Comparison of ENCODE assay signal across 1 cellular context in genomic region chr7:140153666-140154161, GRCh38.
TF ChIP-seq lines count a peak whose summit lies in the region.

No MANE protein-coding gene starts in this region.

TF ChIP-seq in HEK293, 187 proteins besides CTCF, POLR2A, EP300 and RAD21 (continued from another document and continues in another):
- TF ChIP-seq PRDM2 (tag by site-specific recombination; IDR thresholded peaks at IDR 0.05; ENCODE audit: borderline replicate concordance) (no peak), ZNF2 (tag by site-specific recombination; IDR thresholded peaks at IDR 0.05) (no peak), ZNF549 (tag by site-specific recombination; IDR thresholded peaks at IDR 0.05) (no peak), ZNF664 (tag by site-specific recombination; IDR thresholded peaks at IDR 0.05) (no peak), ZNF555 (tag by site-specific recombination; conservative IDR thresholded peaks at IDR 0.05) (no peak), ZNF324 (tag by site-specific recombination; IDR thresholded peaks at IDR 0.05) (no peak), ZNF23 (tag by site-specific recombination; IDR thresholded peaks at IDR 0.05; ENCODE audit: borderline replicate concordance) (no peak), SP7 (tag by site-specific recombination; IDR thresholded peaks at IDR 0.05) (peak; percentile 74), MYNN (tag by site-specific recombination; IDR thresholded peaks at IDR 0.05; ENCODE audit: borderline replicate concordance) (no peak), ZNF18 (tag by site-specific recombination; IDR thresholded peaks at IDR 0.05) (peak; percentile 67; the same call in 1 of the 2 replicates), ZNF248 (tag by site-specific recombination; IDR thresholded peaks at IDR 0.05) (no peak), ZNF707 (tag by site-specific recombination; IDR thresholded peaks at IDR 0.05) (no peak), ZNF302 (tag by site-specific recombination; IDR thresholded peaks at IDR 0.05; ENCODE audit: low read depth) (no peak), ZNF140 (tag by site-specific recombination; IDR thresholded peaks at IDR 0.05) (no peak), ZNF701 (tag by site-specific recombination; IDR thresholded peaks at IDR 0.05) (no peak), ZNF843 (tag by site-specific recombination; IDR thresholded peaks at IDR 0.05) (peak; percentile 79), ZNF157 (tag by site-specific recombination; IDR thresholded peaks at IDR 0.05) (no peak), ZSCAN4 (tag by site-specific recombination; IDR thresholded peaks at IDR 0.05) (no peak), ZNF19 (tag by site-specific recombination; IDR thresholded peaks at IDR 0.05; ENCODE audit: low read depth) (no peak), ZBTB1 (tag by site-specific recombination; IDR thresholded peaks at IDR 0.05) (no peak), PRDM1 (tag by site-specific recombination; IDR thresholded peaks at IDR 0.05) (peak; percentile 66; the same call in 1 of the 2 replicates), ZNF623 (tag by site-specific recombination; IDR thresholded peaks at IDR 0.05) (no peak), ZBTB26 (tag by site-specific recombination; optimal IDR thresholded peaks at IDR 0.05) (no peak), KLF16 (tag by site-specific recombination; IDR thresholded peaks at IDR 0.05) (no peak), ZNF211 (tag by site-specific recombination; IDR thresholded peaks at IDR 0.05; ENCODE audit: low read depth) (no peak), ZNF580 (tag by site-specific recombination; IDR thresholded peaks at IDR 0.05) (no peak), TRIM28 (IDR thresholded peaks at IDR 0.05; ENCODE audit: borderline replicate concordance, low read length) (peak; percentile 88), ZFP69B (tag by site-specific recombination; IDR thresholded peaks at IDR 0.05) (no peak), ZSCAN16 (tag by site-specific recombination; IDR thresholded peaks at IDR 0.05) (no peak), ZNF776 (tag by site-specific recombination; IDR thresholded peaks at IDR 0.05; ENCODE audit: borderline replicate concordance) (no peak), ZNF626 (tag by site-specific recombination; IDR thresholded peaks at IDR 0.05) (no peak), ZNF239 (tag by site-specific recombination; IDR thresholded peaks at IDR 0.05) (no peak), ZNF473 (tag by site-specific recombination; IDR thresholded peaks at IDR 0.05) (no peak), ZNF791 (tag by site-specific recombination; IDR thresholded peaks at IDR 0.05) (no peak), ZNF184 (tag by site-specific recombination; IDR thresholded peaks at IDR 0.05) (no peak), ZFP41 (tag by site-specific recombination; IDR thresholded peaks at IDR 0.05; ENCODE audit: borderline replicate concordance) (no peak), ZXDB (tag by site-specific recombination; IDR thresholded peaks at IDR 0.05) (no peak), IKZF3 (tag by site-specific recombination; IDR thresholded peaks at IDR 0.05) (no peak), ZNF654 (tag by site-specific recombination; IDR thresholded peaks at IDR 0.05; ENCODE audit: low read depth) (no peak), ZNF571 (tag by site-specific recombination; IDR thresholded peaks at IDR 0.05) (no peak), SALL2 (tag by site-specific recombination; IDR thresholded peaks at IDR 0.05; ENCODE audit: borderline replicate concordance) (no peak), SCRT2 (tag by site-specific recombination; IDR thresholded peaks at IDR 0.05) (no peak), ZNF138 (tag by site-specific recombination; IDR thresholded peaks at IDR 0.05; ENCODE audit: borderline replicate concordance) (no peak), ZNF169 (tag by site-specific recombination; IDR thresholded peaks at IDR 0.05) (no peak), ZNF48 (tag by site-specific recombination; IDR thresholded peaks at IDR 0.05) (no peak), GLIS1 (tag by site-specific recombination; IDR thresholded peaks at IDR 0.05) (no peak)
- TF ChIP-seq, protein P1, sequence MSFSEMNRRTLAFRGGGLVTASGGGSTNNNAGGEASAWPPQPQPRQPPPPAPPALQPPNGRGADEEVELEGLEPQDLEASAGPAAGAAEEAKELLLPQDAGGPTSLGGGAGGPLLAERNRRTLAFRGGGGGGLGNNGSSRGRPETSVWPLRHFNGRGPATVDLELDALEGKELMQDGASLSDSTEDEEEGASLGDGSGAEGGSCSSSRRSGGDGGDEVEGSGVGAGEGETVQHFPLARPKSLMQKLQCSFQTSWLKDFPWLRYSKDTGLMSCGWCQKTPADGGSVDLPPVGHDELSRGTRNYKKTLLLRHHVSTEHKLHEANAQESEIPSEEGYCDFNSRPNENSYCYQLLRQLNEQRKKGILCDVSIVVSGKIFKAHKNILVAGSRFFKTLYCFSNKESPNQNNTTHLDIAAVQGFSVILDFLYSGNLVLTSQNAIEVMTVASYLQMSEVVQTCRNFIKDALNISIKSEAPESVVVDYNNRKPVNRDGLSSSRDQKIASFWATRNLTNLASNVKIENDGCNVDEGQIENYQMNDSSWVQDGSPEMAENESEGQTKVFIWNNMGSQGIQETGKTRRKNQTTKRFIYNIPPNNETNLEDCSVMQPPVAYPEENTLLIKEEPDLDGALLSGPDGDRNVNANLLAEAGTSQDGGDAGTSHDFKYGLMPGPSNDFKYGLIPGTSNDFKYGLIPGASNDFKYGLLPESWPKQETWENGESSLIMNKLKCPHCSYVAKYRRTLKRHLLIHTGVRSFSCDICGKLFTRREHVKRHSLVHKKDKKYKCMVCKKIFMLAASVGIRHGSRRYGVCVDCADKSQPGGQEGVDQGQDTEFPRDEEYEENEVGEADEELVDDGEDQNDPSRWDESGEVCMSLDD (tag by site-specific recombination; IDR thresholded peaks at IDR 0.05): no peak
- TF ChIP-seq, protein P2, sequence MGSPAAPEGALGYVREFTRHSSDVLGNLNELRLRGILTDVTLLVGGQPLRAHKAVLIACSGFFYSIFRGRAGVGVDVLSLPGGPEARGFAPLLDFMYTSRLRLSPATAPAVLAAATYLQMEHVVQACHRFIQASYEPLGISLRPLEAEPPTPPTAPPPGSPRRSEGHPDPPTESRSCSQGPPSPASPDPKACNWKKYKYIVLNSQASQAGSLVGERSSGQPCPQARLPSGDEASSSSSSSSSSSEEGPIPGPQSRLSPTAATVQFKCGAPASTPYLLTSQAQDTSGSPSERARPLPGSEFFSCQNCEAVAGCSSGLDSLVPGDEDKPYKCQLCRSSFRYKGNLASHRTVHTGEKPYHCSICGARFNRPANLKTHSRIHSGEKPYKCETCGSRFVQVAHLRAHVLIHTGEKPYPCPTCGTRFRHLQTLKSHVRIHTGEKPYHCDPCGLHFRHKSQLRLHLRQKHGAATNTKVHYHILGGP (tag by site-specific recombination; IDR thresholded peaks at IDR 0.05): no peak
- TF ChIP-seq, protein P3, sequence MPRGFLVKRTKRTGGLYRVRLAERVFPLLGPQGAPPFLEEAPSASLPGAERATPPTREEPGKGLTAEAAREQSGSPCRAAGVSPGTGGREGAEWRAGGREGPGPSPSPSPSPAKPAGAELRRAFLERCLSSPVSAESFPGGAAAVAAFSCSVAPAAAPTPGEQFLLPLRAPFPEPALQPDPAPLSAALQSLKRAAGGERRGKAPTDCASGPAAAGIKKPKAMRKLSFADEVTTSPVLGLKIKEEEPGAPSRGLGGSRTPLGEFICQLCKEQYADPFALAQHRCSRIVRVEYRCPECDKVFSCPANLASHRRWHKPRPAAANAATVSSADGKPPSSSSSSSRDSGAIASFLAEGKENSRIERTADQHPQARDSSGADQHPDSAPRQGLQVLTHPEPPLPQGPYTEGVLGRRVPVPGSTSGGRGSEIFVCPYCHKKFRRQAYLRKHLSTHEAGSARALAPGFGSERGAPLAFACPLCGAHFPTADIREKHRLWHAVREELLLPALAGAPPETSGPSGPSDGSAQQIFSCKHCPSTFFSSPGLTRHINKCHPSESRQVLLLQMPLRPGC (tag by site-specific recombination; IDR thresholded peaks at IDR 0.05): 0 out of 2 replicates have a peak, but pooled peaks have one; percentile 29
